ENCODE assay signal across 14 cellular contexts in genomic region chr11:47908198-47908597, GRCh38.
DNase-seq lines count a peak whose midpoint lies in the region; ATAC-seq and TF ChIP-seq lines count a peak whose summit lies in the region.
"Had no signal": no experiment of that assay in that cellular context is flagged by ENCODE, and none has a peak within 500 bp of the region (broad histone marks: within the 10 kb centered on the region; RNA-seq: fewer than 3 reads in every experiment).

No MANE protein-coding gene starts in this region.

- no peaks in the 10 kb centered on the region for H3K9me3 Mint-ChIP-seq in activated T-helper 17 cell treated with anti-CD3 and anti-CD28 coated beads, Interleukin-2, amount 50 U/mL, for 72 hours
- H3K9me3 Mint-ChIP-seq: stimulated activated naive CD8-positive, alpha-beta T cell treated with anti-CD3 and anti-CD28 coated beads, Interleukin-15, Interleukin-2, amounts not matched to agents 100 ng/mL and 50 ng/mL, for 24 hours had no signal

- H3K9ac ChIP-seq in MM.1S (ENCODE audit: low read length), result no peak overlapping the region
- H3K9ac ChIP-seq: KMS-11 had no signal

- no peak overlapping the region for H2AFZ ChIP-seq in MM.1S (ENCODE audit: low read length)

- no peak overlapping the region for H3K4me3 Mint-ChIP-seq in activated T-helper 17 cell treated with anti-CD3 and anti-CD28 coated beads, Interleukin-2, amount 50 U/mL, for 72 hours
- H3K4me3 Mint-ChIP-seq: stimulated activated naive CD8-positive, alpha-beta T cell treated with anti-CD3 and anti-CD28 coated beads, Interleukin-15, Interleukin-2, amounts not matched to agents 100 ng/mL and 50 ng/mL, for 24 hours had no signal

- no peaks in the 10 kb centered on the region for H3K36me3 Mint-ChIP-seq in activated T-helper 17 cell treated with anti-CD3 and anti-CD28 coated beads, Interleukin-2, amount 50 U/mL, for 72 hours (ENCODE audit: low read depth)
- H3K36me3 Mint-ChIP-seq: CD14-positive monocyte had no signal

- H3F3A ChIP-seq in MM.1S (ENCODE audit: insufficient read depth, low read length), result no peaks in the 10 kb centered on the region

- peak overlapping the region; percentile 38; the same call in 1 of the 2 replicates for H3K4me2 ChIP-seq in MM.1S (ENCODE audit: low read depth, low read length)
- H3K4me2 ChIP-seq: KMS-11 had no signal

- H3K36me3 ChIP-seq in MM.1S (replicated peaks; ENCODE audit: insufficient read depth, low read length) (no peaks in the 10 kb centered on the region), neutrophil (no peaks in the 10 kb centered on the region)

- TF ChIP-seq CTCF in MM.1S (IDR thresholded peaks at IDR 0.05; ENCODE audit: low read length), result no peak
- TF ChIP-seq CTCF in neutrophil (IDR thresholded peaks at IDR 0.05), result no peak

- H3K27ac Mint-ChIP-seq in activated T-helper 17 cell treated with anti-CD3 and anti-CD28 coated beads, Interleukin-2, amount 50 U/mL, for 72 hours, result no peak overlapping the region
- H3K27ac Mint-ChIP-seq: stimulated activated naive CD8-positive, alpha-beta T cell treated with anti-CD3 and anti-CD28 coated beads, Interleukin-15, Interleukin-2, amounts not matched to agents 100 ng/mL and 50 ng/mL, for 24 hours had no signal

- H3K9me2 ChIP-seq in MM.1S (replicated peaks; ENCODE audit: insufficient read depth, low read length), result no peaks in the 10 kb centered on the region

- peaks cover 8% of the 10 kb centered on the region for H3K4me1 Mint-ChIP-seq in activated T-helper 17 cell treated with anti-CD3 and anti-CD28 coated beads, Interleukin-2, amount 50 U/mL, for 72 hours

- no peaks in the 10 kb centered on the region for H3K79me2 ChIP-seq in MM.1S (ENCODE audit: low read length)

- H3K27ac ChIP-seq in MM.1S (ENCODE audit: low read length) (no peak overlapping the region), neutrophil (peak overlapping the region; percentile 53)
- H3K27ac ChIP-seq: KMS-11, RWPE1 had no signal

- ATAC-seq in GM18868 (IDR thresholded peaks at IDR 0.05; ENCODE audit: unreplicated experiment), result peak; percentile 87
- ATAC-seq in activated T-helper 17 cell treated with anti-CD3 and anti-CD28 coated beads, Interleukin-2, amount 50 U/mL, for 72 hours (replicated peaks), result peak; percentile 42
- ATAC-seq in GM21576 (IDR thresholded peaks at IDR 0.05; ENCODE audit: unreplicated experiment), result no peak

- peaks cover 82% of the 10 kb centered on the region for H3K27me3 ChIP-seq in MM.1S (replicated peaks; ENCODE audit: insufficient read depth, low read length)
- no peaks in the 10 kb centered on the region for H3K27me3 ChIP-seq in neutrophil

- H4K20me1 ChIP-seq in MM.1S (ENCODE audit: insufficient read depth, low read length), result no peaks in the 10 kb centered on the region

- DNase-seq in MM.1S (no peak), HCEC 1CT (no peak), SK-N-DZ (ENCODE audit: low spot score) (no peak)
- no peak for DNase-seq in stimulated activated CD4-positive, alpha-beta T cell treated with anti-CD3 and anti-CD28 coated beads, Interleukin-1b, Interleukin-23, amount 100 ng/mL, for 48 hours
- DNase-seq: cortex of kidney; stimulated activated CD4-positive, alpha-beta T cell treated with anti-CD3 and anti-CD28 coated beads, Interleukin-4, amount 100 ng/mL, for 4 hours had no signal

- H3K4me3 ChIP-seq in MM.1S (ENCODE audit: low read length) (peak overlapping the region; percentile 5; the same call in 1 of the 2 replicates), neutrophil (ENCODE audit: low read depth in 1 of 2, low read length in 1 of 2) (no peak overlapping the region)

- H3K9me3 ChIP-seq in MM.1S (replicated peaks; ENCODE audit: insufficient read depth, low read length), result no peaks in the 10 kb centered on the region
- no peaks in the 10 kb centered on the region for H3K9me3 ChIP-seq in neutrophil

- no peaks in the 10 kb centered on the region for H3K27me3 Mint-ChIP-seq in activated T-helper 17 cell treated with anti-CD3 and anti-CD28 coated beads, Interleukin-2, amount 50 U/mL, for 72 hours
- H3K27me3 Mint-ChIP-seq: stimulated activated naive CD8-positive, alpha-beta T cell treated with anti-CD3 and anti-CD28 coated beads, Interleukin-15, Interleukin-2, amounts not matched to agents 100 ng/mL and 50 ng/mL, for 24 hours had no signal

- H3K4me1 ChIP-seq in MM.1S (ENCODE audit: low read length) (no peaks in the 10 kb centered on the region), neutrophil (ENCODE audit: control insufficient read depth in 1 of 2, insufficient read depth in 1 of 2, low read depth in 1 of 2, low read length in 1 of 2) (peaks cover 39 to 41% of the 10 kb centered on the region in 2 experiments)
